8 cellular contexts compared by ENCODE assay signal in the genomic region with DNA sequence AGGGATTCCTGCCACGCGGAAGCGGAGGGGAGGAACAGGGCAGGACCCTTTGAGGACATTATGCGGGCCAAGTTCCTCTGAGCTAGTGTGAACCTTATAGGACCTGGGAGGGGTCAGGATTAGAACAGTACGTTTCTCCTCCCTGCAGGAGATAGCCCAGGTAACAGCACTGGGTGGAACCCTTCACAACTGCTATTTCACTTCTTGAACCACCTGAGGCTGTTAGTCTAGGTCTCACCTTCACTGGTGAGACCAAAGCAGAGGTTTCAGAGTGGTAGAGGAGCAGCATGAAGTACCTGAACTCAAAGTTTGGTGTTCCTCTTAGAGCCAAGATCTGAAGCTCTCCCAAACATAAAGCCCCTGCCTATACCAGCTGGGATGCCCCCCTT. TPM values are rescaled to one million over a fixed set of nuclear protein-coding genes. Genes with fewer than 3 reads are reported as not detected.
DNase-seq lines count a peak whose midpoint lies in the region; ATAC-seq, FAIRE-seq and TF ChIP-seq lines count a peak whose summit lies in the region.

No MANE protein-coding gene starts in this region.

- H3K36me3 ChIP-seq in mucosa of stomach (ENCODE audit: control insufficient read depth, insufficient read depth, low read length) (peaks cover 20% of the 10 kb centered on the region), MM.1S (replicated peaks; ENCODE audit: insufficient read depth, low read length) (0 out of 2 replicates have a peak, but pooled peaks cover 4% of the 10 kb centered on the region)

- FAIRE-seq in A549 (lab: Jason Lieb, UNC), result no peak

- CTCF ChIA-PET in A549 (lab: Yijun Ruan, JAX), result interaction anchor here (0.9 to 4.2 kb wide), 8 partner anchors 9 to 1070 kb away, joined by 3 to 21 read pairs (median 7); a partner anchor contains a TSS

- no peak for TF ChIP-seq RAD21 in A549 (conservative IDR thresholded peaks at IDR 0.05 in 1 of 2, IDR thresholded peaks at IDR 0.05 in 1 of 2)

- WGBS in A549 (ENCODE audit: missing lambda C conversion rate), result 93% methylated on average over 5 of the region's 5 CpGs

- peak overlapping the region; percentile 68 for H3K4me3 Mint-ChIP-seq in HFFc6
- peak overlapping the region; percentile 66 for H3K4me3 Mint-ChIP-seq in central memory CD8-positive, alpha-beta T cell

- TF ChIP-seq CTCF in A549 (IDR thresholded peaks at IDR 0.05), result no peak
- no peak for TF ChIP-seq CTCF in HFFc6 (IDR thresholded peaks at IDR 0.05)
- TF ChIP-seq CTCF in MM.1S (IDR thresholded peaks at IDR 0.05; ENCODE audit: low read length), result no peak

- no peak overlapping the region for H2AFZ ChIP-seq in MM.1S (ENCODE audit: low read length)

- H3K79me2 ChIP-seq in MM.1S (ENCODE audit: low read length), result peaks cover 14% of the 10 kb centered on the region

- H3K9me2 ChIP-seq in MM.1S (replicated peaks; ENCODE audit: insufficient read depth, low read length), result no peaks in the 10 kb centered on the region

- H3K27ac ChIP-seq in A549, result no peak overlapping the region
- no peak overlapping the region for H3K27ac ChIP-seq in MM.1S (ENCODE audit: low read length)

- no peak for DNase-seq in A549 (ENCODE audit: low read depth in 1 of 2, low spot score in 1 of 2)
- DNase-seq in HFFc6, result no peak
- no peak for DNase-seq in central memory CD8-positive, alpha-beta T cell (ENCODE audit: low spot score in 2 of 2)
- DNase-seq in MM.1S, result no peak
- no peak for DNase-seq in HT-29 (ENCODE audit: low spot score)
- no peak for DNase-seq in NCI-H1436 (lab: John Stamatoyannopoulos, UW)
- no peak for DNase-seq in amygdala (lab: John Stamatoyannopoulos, UW)

- H3K36me3 Mint-ChIP-seq in HFFc6 (ENCODE audit: low read depth), result peaks cover 42% of the 10 kb centered on the region
- peaks cover 27% of the 10 kb centered on the region for H3K36me3 Mint-ChIP-seq in central memory CD8-positive, alpha-beta T cell (ENCODE audit: insufficient read depth)

- H3K9ac ChIP-seq in mucosa of stomach (ENCODE audit: low read length) (peak overlapping the region; percentile 89), MM.1S (ENCODE audit: low read length) (no peak overlapping the region)

- H3K4me2 ChIP-seq in A549 (no peak overlapping the region), MM.1S (ENCODE audit: low read depth, low read length) (no peak overlapping the region)

- H3K27me3 ChIP-seq in mucosa of stomach (ENCODE audit: control insufficient read depth, insufficient read depth, low read length), result no peaks in the 10 kb centered on the region
- no peaks in the 10 kb centered on the region for H3K27me3 ChIP-seq in MM.1S (replicated peaks; ENCODE audit: insufficient read depth, low read length)

- TF ChIP-seq POLR2A in A549 (IDR thresholded peaks at IDR 0.05; ENCODE audit: low read length), result no peak

- H3K4me1 ChIP-seq in A549 (peaks cover 26% of the 10 kb centered on the region), mucosa of stomach (ENCODE audit: control insufficient read depth, insufficient read depth, low read length) (peaks cover 38% of the 10 kb centered on the region), MM.1S (ENCODE audit: low read length) (0 out of 2 replicates have a peak, but pooled peaks cover 4% of the 10 kb centered on the region)

- H3K9me3 ChIP-seq in A549 (no peaks in the 10 kb centered on the region), mucosa of stomach (ENCODE audit: control insufficient read depth, low read length) (no peaks in the 10 kb centered on the region), MM.1S (replicated peaks; ENCODE audit: insufficient read depth, low read length) (no peaks in the 10 kb centered on the region)

- H3K4me1 Mint-ChIP-seq in HFFc6 (ENCODE audit: low read depth), result peaks cover 49% of the 10 kb centered on the region
- H3K4me1 Mint-ChIP-seq in central memory CD8-positive, alpha-beta T cell, result peaks cover 28% of the 10 kb centered on the region

- POLR2A ChIA-PET in A549 (lab: Yijun Ruan, JAX), result interaction anchor here (1.5 to 3.2 kb wide), 3 partner anchors 10 to 147 kb away, joined by 9 to 32 read pairs (median 18); a partner anchor contains a TSS

- no peak overlapping the region for H3K4me3 ChIP-seq in A549
- H3K4me3 ChIP-seq in mucosa of stomach (ENCODE audit: low read length), result peak overlapping the region; percentile 31
- H3K4me3 ChIP-seq in MM.1S (ENCODE audit: low read length), result no peak overlapping the region

- no peak for TF ChIP-seq EP300 in A549 (IDR thresholded peaks at IDR 0.05)

- H3K9me3 Mint-ChIP-seq in HFFc6, result no peaks in the 10 kb centered on the region
- no peaks in the 10 kb centered on the region for H3K9me3 Mint-ChIP-seq in central memory CD8-positive, alpha-beta T cell

- H3K27ac Mint-ChIP-seq in HFFc6, result peak overlapping the region; percentile 80
- peak overlapping the region; percentile 93 for H3K27ac Mint-ChIP-seq in central memory CD8-positive, alpha-beta T cell (ENCODE audit: low read depth)

- H3K27me3 Mint-ChIP-seq in HFFc6 (ENCODE audit: insufficient read depth), result peaks cover 14% of the 10 kb centered on the region
- no peaks in the 10 kb centered on the region for H3K27me3 Mint-ChIP-seq in central memory CD8-positive, alpha-beta T cell

- H4K20me1 ChIP-seq in MM.1S (ENCODE audit: insufficient read depth, low read length), result 0 out of 2 replicates have a peak, but pooled peaks cover under 1% of the 10 kb centered on the region

- ATAC-seq in A549, result peak; percentile 2 to 6; a peak in 3 of 6 replicates
- no peak for ATAC-seq in central memory CD8-positive, alpha-beta T cell (replicated peaks; ENCODE audit: extremely low read depth, poor library complexity, severe bottlenecking)

- H3F3A ChIP-seq in MM.1S (ENCODE audit: insufficient read depth, low read length), result no peaks in the 10 kb centered on the region; the same call in none of the 2 replicates

TF ChIP-seq in A549, 52 proteins besides CTCF, POLR2A, EP300 and RAD21 (continues in another document):
- TF ChIP-seq RFX5 (IDR thresholded peaks at IDR 0.05) (no peak), HOXA7 (CRISPR knock-in tag; IDR thresholded peaks at IDR 0.05) (no peak), HEYL (CRISPR knock-in tag; IDR thresholded peaks at IDR 0.05) (no peak), CHD4 (IDR thresholded peaks at IDR 0.05; ENCODE audit: borderline replicate concordance) (no peak)
- TF ChIP-seq, protein P1, sequence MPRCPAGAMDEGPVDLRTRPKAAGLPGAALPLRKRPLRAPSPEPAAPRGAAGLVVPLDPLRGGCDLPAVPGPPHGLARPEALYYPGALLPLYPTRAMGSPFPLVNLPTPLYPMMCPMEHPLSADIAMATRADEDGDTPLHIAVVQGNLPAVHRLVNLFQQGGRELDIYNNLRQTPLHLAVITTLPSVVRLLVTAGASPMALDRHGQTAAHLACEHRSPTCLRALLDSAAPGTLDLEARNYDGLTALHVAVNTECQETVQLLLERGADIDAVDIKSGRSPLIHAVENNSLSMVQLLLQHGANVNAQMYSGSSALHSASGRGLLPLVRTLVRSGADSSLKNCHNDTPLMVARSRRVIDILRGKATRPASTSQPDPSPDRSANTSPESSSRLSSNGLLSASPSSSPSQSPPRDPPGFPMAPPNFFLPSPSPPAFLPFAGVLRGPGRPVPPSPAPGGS (IDR thresholded peaks at IDR 0.05), result no peak

RNA-seq across cellular contexts. Expression of a gene that starts 0.8 kb away (rescaled TPM):
- polyA plus RNA-seq in A549 (2011; rRNA removed), result 2.0 and 2.9 TPM in 2 replicates
- polyA plus RNA-seq in A549 (2012; cell fraction: cytosol; rRNA removed), result 0.79 and 1.1 TPM in 2 replicates
- polyA plus RNA-seq in A549 (2012; cell fraction: nucleus; rRNA removed), result 2.1 and 3.8 TPM in 2 replicates
- polyA plus RNA-seq in A549 (2017; fragmentation: RNase III; extraction: RNeasy Plus Mini Kit Qiagen cat#74134 plus additional on column Dnase treatment), result 0.96 to 1.6 TPM (median 1.2 TPM) in 3 replicates
- polyA minus RNA-seq in A549 (2011; rRNA and poly(A)+ RNA removed), result 2.2 and 3.0 TPM in 2 replicates
- 1 to 10 TPM; 1.8 to 4.0 (median 2.9) TPM for total RNA-seq in HFFc6 (2021; fragmentation: NEBNext Ultra II Directional; extraction: Animal tissue kit (Norgen Biotek cat#: 25700))
- 3.0 and 6.5 TPM in 2 replicates for total RNA-seq in HT-29 (2014; rRNA removed; shearing (Covaris generic))

RNA-seq across cellular contexts. Expression of a gene that starts 9.0 kb away (rescaled TPM):
- polyA plus RNA-seq in A549 (2011; rRNA removed) (48.1 and 50.8 TPM in 2 replicates), A549 (2017; fragmentation: RNase III; extraction: RNeasy Plus Mini Kit Qiagen cat#74134 plus additional on column Dnase treatment) (28.6 to 32.1 TPM (median 30.3 TPM) in 3 replicates)
- 27.9 and 30.4 TPM in 2 replicates for polyA plus RNA-seq in A549 (2012; cell fraction: cytosol; rRNA removed)
- 18.5 and 21.7 TPM in 2 replicates for polyA plus RNA-seq in A549 (2012; cell fraction: nucleus; rRNA removed)
- 26.5 and 32.6 TPM in 2 replicates for polyA minus RNA-seq in A549 (2011; rRNA and poly(A)+ RNA removed)
- total RNA-seq in HFFc6 (2021; fragmentation: NEBNext Ultra II Directional; extraction: Animal tissue kit (Norgen Biotek cat#: 25700)), result 10 to 100 TPM; 50.0 to 62.3 (median 59.4) TPM
- 53.1 and 61.3 TPM in 2 replicates for total RNA-seq in HT-29 (2014; rRNA removed; shearing (Covaris generic))

RNA-seq across cellular contexts. Expression of a gene that starts 16.1 kb away (rescaled TPM):
- polyA plus RNA-seq in A549 (2011; rRNA removed) (11.7 and 13.4 TPM in 2 replicates), A549 (2017; fragmentation: RNase III; extraction: RNeasy Plus Mini Kit Qiagen cat#74134 plus additional on column Dnase treatment) (7.1 to 10.6 TPM (median 9.4 TPM) in 3 replicates)
- 10.4 and 10.5 TPM in 2 replicates for polyA plus RNA-seq in A549 (2012; cell fraction: cytosol; rRNA removed)
- 102 and 116 TPM in 2 replicates for polyA plus RNA-seq in A549 (2012; cell fraction: nucleus; rRNA removed)
- 16.8 and 17.7 TPM in 2 replicates for polyA minus RNA-seq in A549 (2011; rRNA and poly(A)+ RNA removed)
- total RNA-seq in HFFc6 (2021; fragmentation: NEBNext Ultra II Directional; extraction: Animal tissue kit (Norgen Biotek cat#: 25700)), result 10 to 100 TPM; 11.0 to 13.0 (median 11.7) TPM
- 12.1 and 19.5 TPM in 2 replicates for total RNA-seq in HT-29 (2014; rRNA removed; shearing (Covaris generic))

RNA-seq across cellular contexts. Expression of a gene that starts 16.3 kb away (rescaled TPM):
- 79.5 and 135 TPM in 2 replicates for polyA plus RNA-seq in A549 (2011; rRNA removed)
- 95.2 and 118 TPM in 2 replicates for polyA plus RNA-seq in A549 (2012; cell fraction: cytosol; rRNA removed)
- polyA plus RNA-seq in A549 (2012; cell fraction: nucleus; rRNA removed), result 70.8 and 86.9 TPM in 2 replicates
- polyA plus RNA-seq in A549 (2017; fragmentation: RNase III; extraction: RNeasy Plus Mini Kit Qiagen cat#74134 plus additional on column Dnase treatment), result 62.1 to 70.3 TPM (median 65.6 TPM) in 3 replicates
- 107 and 136 TPM in 2 replicates for polyA minus RNA-seq in A549 (2011; rRNA and poly(A)+ RNA removed)
- 10 to 100 TPM; 64.1 to 72.8 (median 71.2) TPM for total RNA-seq in HFFc6 (2021; fragmentation: NEBNext Ultra II Directional; extraction: Animal tissue kit (Norgen Biotek cat#: 25700))
- total RNA-seq in HT-29 (2014; rRNA removed; shearing (Covaris generic)), result 29.9 and 30.2 TPM in 2 replicates
